15 cellular contexts compared by ENCODE assay signal in genomic region chr7:96416599-96416998, GRCh38.
"Had no signal": no experiment of that assay in that cellular context is flagged by ENCODE, and none has a peak within 500 bp of the region (broad histone marks: within the 10 kb centered on the region; RNA-seq: fewer than 3 reads in every experiment).

No MANE protein-coding gene starts in this region.

- H3K27ac Mint-ChIP-seq: activated naive CD8-positive, alpha-beta T cell treated with anti-CD3 and anti-CD28 coated beads for 36 hours; activated T-helper 1 cell treated with anti-CD3 and anti-CD28 coated beads, Interleukin-12 subunit alpha, Interleukin-12 subunit beta, Interleukin-2, Interleukin-4 antibody, amounts not matched to agents 30 ng/mL and 10 ng/mL and 1 ng/mL, durations not matched to agents 14 hours and 24 hours and 36 hours; dendritic cell treated with granulocyte-macrophage colony-stimulating factor and Interleukin-4, amounts not matched to agents 40 ng/mL and 50 ng/mL, for 4 days; natural killer cell had no signal

- H3K9me3 Mint-ChIP-seq: activated naive CD8-positive, alpha-beta T cell treated with anti-CD3 and anti-CD28 coated beads for 36 hours; activated T-helper 1 cell treated with anti-CD3 and anti-CD28 coated beads, Interleukin-12 subunit alpha, Interleukin-12 subunit beta, Interleukin-2, Interleukin-4 antibody, amounts not matched to agents 30 ng/mL and 10 ng/mL and 1 ng/mL, durations not matched to agents 14 hours and 24 hours and 36 hours; dendritic cell treated with granulocyte-macrophage colony-stimulating factor and Interleukin-4, amounts not matched to agents 40 ng/mL and 50 ng/mL, for 4 days; natural killer cell had no signal

- H3K27ac ChIP-seq: cardiac muscle cell, foreskin keratinocyte, neutrophil, upper lobe of right lung had no signal

- H3K36me3 ChIP-seq: cardiac muscle cell, neutrophil, upper lobe of right lung had no signal

- H3K27me3 ChIP-seq: cardiac muscle cell, foreskin keratinocyte, upper lobe of right lung had no signal

- H3K4me3 Mint-ChIP-seq: activated naive CD8-positive, alpha-beta T cell treated with anti-CD3 and anti-CD28 coated beads for 36 hours; activated T-helper 1 cell treated with anti-CD3 and anti-CD28 coated beads, Interleukin-12 subunit alpha, Interleukin-12 subunit beta, Interleukin-2, Interleukin-4 antibody, amounts not matched to agents 30 ng/mL and 10 ng/mL and 1 ng/mL, durations not matched to agents 14 hours and 24 hours and 36 hours; dendritic cell treated with granulocyte-macrophage colony-stimulating factor and Interleukin-4, amounts not matched to agents 40 ng/mL and 50 ng/mL, for 4 days; natural killer cell had no signal

- H3K4me1 Mint-ChIP-seq: activated naive CD8-positive, alpha-beta T cell treated with anti-CD3 and anti-CD28 coated beads for 36 hours had no signal

- DNase-seq: activated CD4-positive, alpha-beta T cell treated with anti-CD3 and anti-CD28 coated beads, Interleukin-2, amount 50 U/mL, for 4 hours; activated naive CD8-positive, alpha-beta T cell treated with anti-CD3 and anti-CD28 coated beads for 36 hours; amygdala; effector CD8-positive, alpha-beta T cell; foreskin keratinocyte; glutamatergic neuron; mesendoderm; natural killer cell; stimulated activated naive CD4-positive, alpha-beta T cell; SW 1271; upper lobe of right lung had no signal

- H3K4me1 ChIP-seq: foreskin keratinocyte, upper lobe of right lung had no signal

- H3K4me3 ChIP-seq: cardiac muscle cell, upper lobe of right lung had no signal

- H3K9me3 ChIP-seq: neutrophil, upper lobe of right lung had no signal

- H3K36me3 Mint-ChIP-seq: activated naive CD8-positive, alpha-beta T cell treated with anti-CD3 and anti-CD28 coated beads for 36 hours; natural killer cell had no signal

- ATAC-seq: foreskin keratinocyte, natural killer cell, upper lobe of right lung had no signal
